In the genomic region with DNA sequence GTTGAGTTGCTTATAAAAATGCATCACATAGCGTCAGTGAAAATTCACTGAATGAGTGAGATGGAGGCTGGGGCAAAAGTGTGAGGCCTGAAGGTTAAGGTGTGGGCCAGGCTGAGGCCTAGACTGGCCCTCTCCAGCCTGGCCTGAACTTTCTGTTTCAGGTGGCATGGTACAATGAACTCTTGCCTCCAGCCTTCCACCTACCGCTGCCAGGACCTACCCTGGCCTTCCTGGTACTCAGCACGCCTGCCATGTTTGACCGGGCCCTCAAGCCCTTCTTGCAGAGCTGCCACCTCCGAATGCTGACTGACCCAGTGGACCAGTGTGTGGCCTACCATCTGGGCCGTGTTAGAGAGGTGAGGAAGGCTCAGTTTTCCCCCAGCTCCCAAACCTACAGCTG, we compare ENCODE assay signal across 26 cellular contexts. TPM values are rescaled to one million over a fixed set of nuclear protein-coding genes. Genes with fewer than 3 reads are reported as not detected.
A peak's percentile ranks its signal among the peaks of the same experiment; 100 is the strongest.
DNase-seq lines count a peak whose midpoint lies in the region; ATAC-seq, FAIRE-seq and TF ChIP-seq lines count a peak whose summit lies in the region.
"Had no signal": no experiment of that assay in that cellular context is flagged by ENCODE, and none has a peak within 500 bp of the region (broad histone marks: within the 10 kb centered on the region; RNA-seq: fewer than 3 reads in every experiment).

No MANE protein-coding gene starts in this region.

- 89% methylated on average over 5 of the region's 6 CpGs for WGBS in HepG2 (ENCODE audit: low lambda C conversion rate)

- H3K9me3 ChIP-seq in T-helper 17 cell (ENCODE audit: control insufficient read depth, low read length, poor library complexity, severe bottlenecking): no peaks in the 10 kb centered on the region
- H3K9me3 ChIP-seq in HepG2 (ENCODE audit: low read length): no peaks in the 10 kb centered on the region
- H3K9me3 ChIP-seq: gastrocnemius medialis, Peyer's patch had no signal

- no peak overlapping the region for H3K4me3 Mint-ChIP-seq in activated CD8-positive, alpha-beta T cell treated with anti-CD3 and anti-CD28 coated beads for 36 hours
- no peak overlapping the region for H3K4me3 Mint-ChIP-seq in activated CD8-positive, alpha-beta T cell treated with anti-CD3 and anti-CD28 coated beads, Interleukin-2, amount 10 ng/mL, durations not matched to agents 7 days and 5 days
- H3K4me3 Mint-ChIP-seq in T-helper 17 cell: no peak overlapping the region
- H3K4me3 Mint-ChIP-seq: CD8-positive, alpha-beta T cell; IgD-negative memory B cell; naive B cell; T-cell had no signal

- DNase-seq in activated CD8-positive, alpha-beta T cell treated with anti-CD3 and anti-CD28 coated beads for 36 hours: no peak
- no peak for DNase-seq in activated CD8-positive, alpha-beta T cell treated with anti-CD3 and anti-CD28 coated beads, Interleukin-2, amount 10 ng/mL, durations not matched to agents 7 days and 5 days
- DNase-seq in T-helper 17 cell (no peak), HepG2 (ENCODE audit: low spot score) (no peak), substantia nigra (lab: John Stamatoyannopoulos, UW) (no peak), NCI-H446 (lab: John Stamatoyannopoulos, UW) (no peak), NCI-H226 (no peak)
- DNase-seq: activated CD4-positive, alpha-beta T cell treated with anti-CD3 and anti-CD28 coated beads for 1 hour; activated effector memory CD4-positive, alpha-beta T cell treated with anti-CD3 and anti-CD28 coated beads, Interleukin-2, amount 50 U/mL, for 16 hours; AML-193; CD8-positive, alpha-beta T cell; central memory CD4-positive, alpha-beta T cell; DMS153; gastrocnemius medialis; hypothalamus; left ventricle myocardium superior; naive B cell; NCI-H1092 treated with DMSO at 0.1 percent for 48 hours; NCI-H1930; NCI-H526 treated with DMSO at 0.1 percent for 48 hours; Peyer's patch; T-cell had no signal

- CTCF ChIA-PET in activated CD8-positive, alpha-beta T cell treated with anti-CD3 and anti-CD28 coated beads for 36 hours (lab: Charles Lee): interaction anchor here (1.0 to 3.4 kb wide), 3 partner anchors 14 to 74 kb away, joined by 3 to 10 read pairs (median 4); no protein-coding TSS in a partner anchor
- CTCF ChIA-PET in activated CD8-positive, alpha-beta T cell treated with anti-CD3 and anti-CD28 coated beads, Interleukin-2, amount 10 ng/mL, durations not matched to agents 7 days and 5 days (lab: Charles Lee): interaction anchor here (2.1 kb wide), 1 partner anchor 14 kb away, joined by 7 read pairs; no protein-coding TSS in a partner anchor
- CTCF ChIA-PET in HepG2 (lab: Yijun Ruan, JAX; ENCODE audit: low intra/inter-chr PET ratio, low total read pairs): no interaction called here

- peaks cover 2% of the 10 kb centered on the region for H3K4me1 Mint-ChIP-seq in activated CD8-positive, alpha-beta T cell treated with anti-CD3 and anti-CD28 coated beads for 36 hours (ENCODE audit: low read depth)
- H3K4me1 Mint-ChIP-seq in activated CD8-positive, alpha-beta T cell treated with anti-CD3 and anti-CD28 coated beads, Interleukin-2, amount 10 ng/mL, durations not matched to agents 7 days and 5 days (ENCODE audit: low read depth): no peaks in the 10 kb centered on the region
- peaks cover 4% of the 10 kb centered on the region for H3K4me1 Mint-ChIP-seq in T-helper 17 cell

- no peak for FAIRE-seq in HepG2 (lab: Jason Lieb, UNC)
- FAIRE-seq: TTC549 had no signal

- H3K27ac Mint-ChIP-seq in activated CD8-positive, alpha-beta T cell treated with anti-CD3 and anti-CD28 coated beads for 36 hours: peak overlapping the region; percentile 6
- H3K27ac Mint-ChIP-seq in activated CD8-positive, alpha-beta T cell treated with anti-CD3 and anti-CD28 coated beads, Interleukin-2, amount 10 ng/mL, durations not matched to agents 7 days and 5 days: no peak overlapping the region
- peak overlapping the region; percentile 90 for H3K27ac Mint-ChIP-seq in T-helper 17 cell
- H3K27ac Mint-ChIP-seq: CD8-positive, alpha-beta T cell; IgD-negative memory B cell had no signal

- no peaks in the 10 kb centered on the region for H3K27me3 Mint-ChIP-seq in activated CD8-positive, alpha-beta T cell treated with anti-CD3 and anti-CD28 coated beads for 36 hours
- H3K27me3 Mint-ChIP-seq in activated CD8-positive, alpha-beta T cell treated with anti-CD3 and anti-CD28 coated beads, Interleukin-2, amount 10 ng/mL, durations not matched to agents 7 days and 5 days (ENCODE audit: low read depth): no peaks in the 10 kb centered on the region
- no peaks in the 10 kb centered on the region for H3K27me3 Mint-ChIP-seq in T-helper 17 cell
- H3K27me3 Mint-ChIP-seq: IgD-negative memory B cell, naive B cell, T-cell had no signal

- peaks cover 18% of the 10 kb centered on the region for H3K79me2 ChIP-seq in HepG2 (ENCODE audit: insufficient read depth, low read length)

- BruUV-seq in HepG2 (replicated peaks; lab: Mats Ljungman, UMichigan): no TSS peak

- peaks cover 19 to 33% of the 10 kb centered on the region in 2 experiments for H3K36me3 ChIP-seq in HepG2 (replicated peaks in 1 of 2; ENCODE audit: control insufficient read depth in 1 of 2, insufficient read depth in 2 of 2, low read length in 2 of 2)

- no peak overlapping the region for H3K9ac ChIP-seq in HepG2 (ENCODE audit: insufficient read depth, low read depth, low read length)

- no peaks in the 10 kb centered on the region for H3K27me3 ChIP-seq in HepG2 (ENCODE audit: control insufficient read depth in 1 of 2, insufficient read depth in 2 of 2, low read length in 2 of 2)
- H3K27me3 ChIP-seq: gastrocnemius medialis, Peyer's patch had no signal

- H2AFZ ChIP-seq in HepG2 (ENCODE audit: low read length): no peak overlapping the region

- peaks cover 12% of the 10 kb centered on the region for H4K20me1 ChIP-seq in HepG2 (ENCODE audit: insufficient read depth, low read length)

- no peak for TF ChIP-seq CTCF in activated CD8-positive, alpha-beta T cell treated with anti-CD3 and anti-CD28 coated beads for 36 hours (IDR thresholded peaks at IDR 0.05)
- no peak for TF ChIP-seq CTCF in HepG2 (CRISPR knock-in tag; IDR thresholded peaks at IDR 0.05)

- TF ChIP-seq POLR2A in HepG2 (IDR thresholded peaks at IDR 0.05; ENCODE audit: insufficient read depth in 1 of 2, low read depth in 2 of 2, low read length in 2 of 2): no peak; a peak in 1 of 4 replicates

- H3K4me2 ChIP-seq in HepG2 (ENCODE audit: low read depth, low read length): no peak overlapping the region

- no peak overlapping the region for H3K4me3 ChIP-seq in HepG2 (replicated peaks in 1 of 3; ENCODE audit: insufficient read depth in 1 of 3, low read depth in 2 of 3, low read length in 3 of 3)
- H3K4me3 ChIP-seq: gastrocnemius medialis, Peyer's patch, skin epidermis had no signal

- in situ Hi-C loops in HepG2 (cut with HindIII; ENCODE audit: extremely low pct_ligation_motif_present, low pct_unique_long_range_greater_than_20kb): no loop called here

- no peak for TF ChIP-seq EP300 in HepG2 (IDR thresholded peaks at IDR 0.05; ENCODE audit: low read depth in 2 of 2, low read length in 2 of 2)
- TF ChIP-seq EP300 in HepG2 (CRISPR knock-in tag; IDR thresholded peaks at IDR 0.05; ENCODE audit: borderline replicate concordance): no peak

- intact Hi-C loops in activated CD8-positive, alpha-beta T cell treated with anti-CD3 and anti-CD28 coated beads for 36 hours (cut with micrococcal nuclease): no loop called here
- intact Hi-C loops in HepG2 (cut with micrococcal nuclease; ENCODE audit: unreplicated experiment): no loop called here

- H3K36me3 Mint-ChIP-seq in activated CD8-positive, alpha-beta T cell treated with anti-CD3 and anti-CD28 coated beads for 36 hours (ENCODE audit: low read depth): peaks cover 27% of the 10 kb centered on the region
- peaks cover 40% of the 10 kb centered on the region for H3K36me3 Mint-ChIP-seq in activated CD8-positive, alpha-beta T cell treated with anti-CD3 and anti-CD28 coated beads, Interleukin-2, amount 10 ng/mL, durations not matched to agents 7 days and 5 days (ENCODE audit: low read depth)
- H3K36me3 Mint-ChIP-seq in T-helper 17 cell (ENCODE audit: low read depth): peaks cover 5% of the 10 kb centered on the region

- no peak for TF ChIP-seq RAD21 in HepG2 (CRISPR knock-in tag; IDR thresholded peaks at IDR 0.05)

- no peak for ATAC-seq in activated CD8-positive, alpha-beta T cell treated with anti-CD3 and anti-CD28 coated beads for 36 hours
- ATAC-seq in activated CD8-positive, alpha-beta T cell treated with anti-CD3 and anti-CD28 coated beads, Interleukin-2, amount 10 ng/mL, durations not matched to agents 7 days and 5 days: no peak
- ATAC-seq in T-helper 17 cell (no peak), HepG2 (peak; percentile 12), HG02870 (IDR thresholded peaks at IDR 0.05; ENCODE audit: unreplicated experiment) (no peak)
- ATAC-seq: CD8-positive, alpha-beta T cell; gastrocnemius medialis; T-cell had no signal

- H3K27ac ChIP-seq in HepG2 (ENCODE audit: extremely low read length, insufficient read depth, low read length) (peak overlapping the region; percentile 56), substantia nigra (ENCODE audit: low read depth, low read length, poor library complexity, severe bottlenecking) (peak overlapping the region; percentile 16)
- H3K27ac ChIP-seq: Peyer's patch had no signal

- H3K9me3 Mint-ChIP-seq in activated CD8-positive, alpha-beta T cell treated with anti-CD3 and anti-CD28 coated beads for 36 hours: no peaks in the 10 kb centered on the region
- no peaks in the 10 kb centered on the region for H3K9me3 Mint-ChIP-seq in activated CD8-positive, alpha-beta T cell treated with anti-CD3 and anti-CD28 coated beads, Interleukin-2, amount 10 ng/mL, durations not matched to agents 7 days and 5 days (ENCODE audit: insufficient read depth)
- H3K9me3 Mint-ChIP-seq: CD8-positive, alpha-beta T cell; IgD-negative memory B cell; naive B cell; T-cell had no signal

- POLR2A ChIA-PET in activated CD8-positive, alpha-beta T cell treated with anti-CD3 and anti-CD28 coated beads for 36 hours (lab: Charles Lee): interaction anchor here (0.8 to 7.9 kb wide), 4 partner anchors 10 to 60 kb away, joined by 3 to 63 read pairs (median 5); a partner anchor contains a TSS
- POLR2A ChIA-PET in activated CD8-positive, alpha-beta T cell treated with anti-CD3 and anti-CD28 coated beads, Interleukin-2, amount 10 ng/mL, durations not matched to agents 7 days and 5 days (lab: Charles Lee): interaction anchor here (0.5 to 1.2 kb wide), 2 partner anchors 12 to 181 kb away, joined by 3 to 6 read pairs; no protein-coding TSS in a partner anchor
- POLR2A ChIA-PET in HepG2 (lab: Yijun Ruan, JAX): interaction anchor here (1.4 to 8.0 kb wide), 6 partner anchors 8 to 77 kb away, joined by 10 to 110 read pairs (median 14); a partner anchor contains a TSS

- peaks cover 51% of the 10 kb centered on the region for H3K4me1 ChIP-seq in HepG2 (ENCODE audit: insufficient read depth, low read length)
- H3K4me1 ChIP-seq: Peyer's patch had no signal

RNA-seq across cellular contexts. Expression of a gene that starts 7.1 kb away (rescaled TPM):
- total RNA-seq in activated CD8-positive, alpha-beta T cell treated with anti-CD3 and anti-CD28 coated beads for 36 hours: 1 to 10 TPM; 8.4 to 10.0 TPM
- 1 to 10 TPM; 6.7 to 8.7 TPM for total RNA-seq in activated CD8-positive, alpha-beta T cell treated with anti-CD3 and anti-CD28 coated beads, Interleukin-2, amount 10 ng/mL, durations not matched to agents 7 days and 5 days
- total RNA-seq in T-helper 17 cell (1 to 10 TPM in 1 of 2 donors, under 1 TPM in 1; 0.68 to 2.2 TPM), HepG2 (2016; rRNA removed; fragmentation: Illumina TruSeq; extraction: Trizol) (10.3 and 13.4 TPM in 2 replicates)
- total RNA-seq in HepG2 (2016; cell fraction: cytosol; rRNA removed; fragmentation: Illumina TruSeq; extraction: Trizol; ENCODE audit: low read depth): 1.7 and 1.8 TPM in 2 replicates
- total RNA-seq in HepG2 (2016; cell fraction: insoluble cytoplasmic fraction; rRNA removed; fragmentation: Illumina TruSeq; extraction: Trizol): 9.5 and 12.8 TPM in 2 replicates
- total RNA-seq in HepG2 (2016; cell fraction: membrane; rRNA removed; fragmentation: Illumina TruSeq; extraction: Trizol): 6.3 and 6.7 TPM in 2 replicates
- 4.7 and 6.2 TPM in 2 replicates for total RNA-seq in HepG2 (2016; cell fraction: nucleus; rRNA removed; fragmentation: Illumina TruSeq; extraction: Trizol)
- 11.6 and 12.9 TPM in 2 replicates for polyA plus RNA-seq in HepG2 (2011; rRNA removed)
- polyA plus RNA-seq in HepG2 (2011; cell fraction: cytosol; rRNA removed): 10.0 and 13.8 TPM in 2 replicates
- 6.5 and 7.9 TPM in 2 replicates for polyA plus RNA-seq in HepG2 (2011; cell fraction: nucleus; rRNA removed)
- 5.7 and 8.2 TPM in 2 replicates for polyA plus RNA-seq in HepG2 (2012)
- 2.7 and 4.1 TPM in 2 replicates for polyA plus RNA-seq in HepG2 (2016; cell fraction: cytosol; fragmentation: Illumina TruSeq; extraction: Trizol; ENCODE audit: low read depth)
- polyA plus RNA-seq in HepG2 (2016; cell fraction: insoluble cytoplasmic fraction; fragmentation: Illumina TruSeq; extraction: Trizol; ENCODE audit: low read depth): 16.0 and 18.0 TPM in 2 replicates
- 9.0 and 9.8 TPM in 2 replicates for polyA plus RNA-seq in HepG2 (2016; cell fraction: membrane; fragmentation: Illumina TruSeq; extraction: Trizol; ENCODE audit: low read depth)
- polyA plus RNA-seq in HepG2 (2016; cell fraction: nucleus; fragmentation: Illumina TruSeq; extraction: Trizol; ENCODE audit: insufficient read depth, low read depth): 7.7 and 8.8 TPM in 2 replicates
- polyA minus RNA-seq in HepG2 (2011; rRNA and poly(A)+ RNA removed; ENCODE audit: low replicate concordance): 44.1 and 56.1 TPM in 2 replicates
- polyA minus RNA-seq in HepG2 (2011; cell fraction: cytosol; rRNA and poly(A)+ RNA removed): 11.0 and 11.6 TPM in 2 replicates
- polyA minus RNA-seq in HepG2 (2011; cell fraction: nucleus; rRNA and poly(A)+ RNA removed): 7.9 and 9.4 TPM in 2 replicates

RNA-seq across cellular contexts. Expression of a gene that starts 7.3 kb away (rescaled TPM):
- 1 to 10 TPM; 5.6 to 7.1 TPM for total RNA-seq in activated CD8-positive, alpha-beta T cell treated with anti-CD3 and anti-CD28 coated beads for 36 hours
- total RNA-seq in activated CD8-positive, alpha-beta T cell treated with anti-CD3 and anti-CD28 coated beads, Interleukin-2, amount 10 ng/mL, durations not matched to agents 7 days and 5 days: 1 to 10 TPM; 7.9 to 9.4 TPM
- total RNA-seq in T-helper 17 cell (under 1 TPM; 0.63 to 0.99 TPM), HepG2 (2016; rRNA removed; fragmentation: Illumina TruSeq; extraction: Trizol) (4.4 and 5.2 TPM in 2 replicates)
- 1.7 and 2.0 TPM in 2 replicates for total RNA-seq in HepG2 (2016; cell fraction: cytosol; rRNA removed; fragmentation: Illumina TruSeq; extraction: Trizol; ENCODE audit: low read depth)
- total RNA-seq in HepG2 (2016; cell fraction: insoluble cytoplasmic fraction; rRNA removed; fragmentation: Illumina TruSeq; extraction: Trizol): 3.6 and 5.0 TPM in 2 replicates
- total RNA-seq in HepG2 (2016; cell fraction: membrane; rRNA removed; fragmentation: Illumina TruSeq; extraction: Trizol): 4.4 and 4.6 TPM in 2 replicates
- total RNA-seq in HepG2 (2016; cell fraction: nucleus; rRNA removed; fragmentation: Illumina TruSeq; extraction: Trizol): 3.7 and 7.2 TPM in 2 replicates
- 8.3 and 8.4 TPM in 2 replicates for polyA plus RNA-seq in HepG2 (2011; rRNA removed)
- polyA plus RNA-seq in HepG2 (2011; cell fraction: cytosol; rRNA removed): 7.4 and 7.9 TPM in 2 replicates
- 9.2 and 10.0 TPM in 2 replicates for polyA plus RNA-seq in HepG2 (2011; cell fraction: nucleus; rRNA removed)
- 3.7 and 3.9 TPM in 2 replicates for polyA plus RNA-seq in HepG2 (2012)
- polyA plus RNA-seq in HepG2 (2016; cell fraction: cytosol; fragmentation: Illumina TruSeq; extraction: Trizol; ENCODE audit: low read depth): 1.1 and 2.1 TPM in 2 replicates
- polyA plus RNA-seq in HepG2 (2016; cell fraction: insoluble cytoplasmic fraction; fragmentation: Illumina TruSeq; extraction: Trizol; ENCODE audit: low read depth): 4.7 and 5.7 TPM in 2 replicates
- polyA plus RNA-seq in HepG2 (2016; cell fraction: membrane; fragmentation: Illumina TruSeq; extraction: Trizol; ENCODE audit: low read depth): 3.4 and 4.3 TPM in 2 replicates
- polyA plus RNA-seq in HepG2 (2016; cell fraction: nucleus; fragmentation: Illumina TruSeq; extraction: Trizol; ENCODE audit: insufficient read depth, low read depth): 12.7 and 14.5 TPM in 2 replicates
- polyA minus RNA-seq in HepG2 (2011; rRNA and poly(A)+ RNA removed; ENCODE audit: low replicate concordance): 8.9 and 15.8 TPM in 2 replicates
- 2.3 and 3.3 TPM in 2 replicates for polyA minus RNA-seq in HepG2 (2011; cell fraction: cytosol; rRNA and poly(A)+ RNA removed)
- polyA minus RNA-seq in HepG2 (2011; cell fraction: nucleus; rRNA and poly(A)+ RNA removed): 5.3 and 5.6 TPM in 2 replicates

RNA-seq across cellular contexts. Expression of a gene that starts 14.5 kb away (rescaled TPM):
- total RNA-seq in activated CD8-positive, alpha-beta T cell treated with anti-CD3 and anti-CD28 coated beads for 36 hours: 100 to 1,000 TPM; 547 to 553 TPM
- 100 to 1,000 TPM; 250 to 251 TPM for total RNA-seq in activated CD8-positive, alpha-beta T cell treated with anti-CD3 and anti-CD28 coated beads, Interleukin-2, amount 10 ng/mL, durations not matched to agents 7 days and 5 days
- 10 to 100 TPM; 55.0 to 69.2 TPM for total RNA-seq in T-helper 17 cell
- total RNA-seq in HepG2 (2016; rRNA removed; fragmentation: Illumina TruSeq; extraction: Trizol): 1,898 and 2,651 TPM in 2 replicates
- total RNA-seq in HepG2 (2016; cell fraction: cytosol; rRNA removed; fragmentation: Illumina TruSeq; extraction: Trizol; ENCODE audit: low read depth): 648 and 690 TPM in 2 replicates
- 1,942 and 2,764 TPM in 2 replicates for total RNA-seq in HepG2 (2016; cell fraction: insoluble cytoplasmic fraction; rRNA removed; fragmentation: Illumina TruSeq; extraction: Trizol)
- 688 and 689 TPM in 2 replicates for total RNA-seq in HepG2 (2016; cell fraction: membrane; rRNA removed; fragmentation: Illumina TruSeq; extraction: Trizol)
- total RNA-seq in HepG2 (2016; cell fraction: nucleus; rRNA removed; fragmentation: Illumina TruSeq; extraction: Trizol): 599 and 644 TPM in 2 replicates
- polyA plus RNA-seq in HepG2 (2011; rRNA removed): 550 and 761 TPM in 2 replicates
- polyA plus RNA-seq in HepG2 (2011; cell fraction: cytosol; rRNA removed): 477 and 587 TPM in 2 replicates
- polyA plus RNA-seq in HepG2 (2011; cell fraction: nucleus; rRNA removed): 93.4 and 123 TPM in 2 replicates
- 725 and 786 TPM in 2 replicates for polyA plus RNA-seq in HepG2 (2012)
- polyA plus RNA-seq in HepG2 (2016; cell fraction: cytosol; fragmentation: Illumina TruSeq; extraction: Trizol; ENCODE audit: low read depth): 598 and 600 TPM in 2 replicates
- 2,458 and 2,666 TPM in 2 replicates for polyA plus RNA-seq in HepG2 (2016; cell fraction: insoluble cytoplasmic fraction; fragmentation: Illumina TruSeq; extraction: Trizol; ENCODE audit: low read depth)
- 496 and 500 TPM in 2 replicates for polyA plus RNA-seq in HepG2 (2016; cell fraction: membrane; fragmentation: Illumina TruSeq; extraction: Trizol; ENCODE audit: low read depth)
- 910 and 953 TPM in 2 replicates for polyA plus RNA-seq in HepG2 (2016; cell fraction: nucleus; fragmentation: Illumina TruSeq; extraction: Trizol; ENCODE audit: insufficient read depth, low read depth)
- polyA minus RNA-seq in HepG2 (2011; rRNA and poly(A)+ RNA removed; ENCODE audit: low replicate concordance): 219 and 566 TPM in 2 replicates
- polyA minus RNA-seq in HepG2 (2011; cell fraction: cytosol; rRNA and poly(A)+ RNA removed): 202 and 238 TPM in 2 replicates
- 82.1 and 96.2 TPM in 2 replicates for polyA minus RNA-seq in HepG2 (2011; cell fraction: nucleus; rRNA and poly(A)+ RNA removed)

RNA-seq across cellular contexts. Expression of a gene that starts 16.2 kb away (rescaled TPM):
- 1 to 10 TPM; 2.9 to 3.7 TPM for total RNA-seq in activated CD8-positive, alpha-beta T cell treated with anti-CD3 and anti-CD28 coated beads for 36 hours
- total RNA-seq in activated CD8-positive, alpha-beta T cell treated with anti-CD3 and anti-CD28 coated beads, Interleukin-2, amount 10 ng/mL, durations not matched to agents 7 days and 5 days: 1 to 10 TPM; 3.3 to 3.5 TPM
- total RNA-seq in T-helper 17 cell: 1 to 10 TPM; 4.9 to 6.5 TPM
- 5.5 and 6.9 TPM in 2 replicates for total RNA-seq in HepG2 (2016; rRNA removed; fragmentation: Illumina TruSeq; extraction: Trizol)
- total RNA-seq in HepG2 (2016; cell fraction: cytosol; rRNA removed; fragmentation: Illumina TruSeq; extraction: Trizol; ENCODE audit: low read depth): 2.9 and 3.4 TPM in 2 replicates
- total RNA-seq in HepG2 (2016; cell fraction: insoluble cytoplasmic fraction; rRNA removed; fragmentation: Illumina TruSeq; extraction: Trizol): 5.6 and 6.8 TPM in 2 replicates
- 8.7 and 9.4 TPM in 2 replicates for total RNA-seq in HepG2 (2016; cell fraction: membrane; rRNA removed; fragmentation: Illumina TruSeq; extraction: Trizol)
- total RNA-seq in HepG2 (2016; cell fraction: nucleus; rRNA removed; fragmentation: Illumina TruSeq; extraction: Trizol): 6.2 and 6.8 TPM in 2 replicates
- 8.8 and 9.6 TPM in 2 replicates for polyA plus RNA-seq in HepG2 (2011; rRNA removed)
- polyA plus RNA-seq in HepG2 (2011; cell fraction: cytosol; rRNA removed): 9.0 and 9.1 TPM in 2 replicates
- 10.2 TPM in 2 replicates for polyA plus RNA-seq in HepG2 (2011; cell fraction: nucleus; rRNA removed)
- 6.1 and 8.0 TPM in 2 replicates for polyA plus RNA-seq in HepG2 (2012)
- polyA plus RNA-seq in HepG2 (2016; cell fraction: cytosol; fragmentation: Illumina TruSeq; extraction: Trizol; ENCODE audit: low read depth): 2.3 and 2.9 TPM in 2 replicates
- 5.0 and 6.3 TPM in 2 replicates for polyA plus RNA-seq in HepG2 (2016; cell fraction: insoluble cytoplasmic fraction; fragmentation: Illumina TruSeq; extraction: Trizol; ENCODE audit: low read depth)
- 6.6 and 6.8 TPM in 2 replicates for polyA plus RNA-seq in HepG2 (2016; cell fraction: membrane; fragmentation: Illumina TruSeq; extraction: Trizol; ENCODE audit: low read depth)
- polyA plus RNA-seq in HepG2 (2016; cell fraction: nucleus; fragmentation: Illumina TruSeq; extraction: Trizol; ENCODE audit: insufficient read depth, low read depth): 8.1 and 8.7 TPM in 2 replicates
- 4.1 and 11.9 TPM in 2 replicates for polyA minus RNA-seq in HepG2 (2011; rRNA and poly(A)+ RNA removed; ENCODE audit: low replicate concordance)
- 4.9 and 5.6 TPM in 2 replicates for polyA minus RNA-seq in HepG2 (2011; cell fraction: cytosol; rRNA and poly(A)+ RNA removed)
- polyA minus RNA-seq in HepG2 (2011; cell fraction: nucleus; rRNA and poly(A)+ RNA removed): 7.0 and 7.3 TPM in 2 replicates

RNA-seq across cellular contexts. Expression of a gene that starts 43.4 kb away (rescaled TPM):
- total RNA-seq in activated CD8-positive, alpha-beta T cell treated with anti-CD3 and anti-CD28 coated beads for 36 hours: 100 to 1,000 TPM; 184 to 186 TPM
- total RNA-seq in activated CD8-positive, alpha-beta T cell treated with anti-CD3 and anti-CD28 coated beads, Interleukin-2, amount 10 ng/mL, durations not matched to agents 7 days and 5 days: 100 to 1,000 TPM; 150 to 152 TPM
- 10 to 100 TPM; 44.0 to 57.0 TPM for total RNA-seq in T-helper 17 cell
- total RNA-seq in HepG2 (2016; rRNA removed; fragmentation: Illumina TruSeq; extraction: Trizol): 217 and 233 TPM in 2 replicates
- 83.2 and 92.8 TPM in 2 replicates for total RNA-seq in HepG2 (2016; cell fraction: cytosol; rRNA removed; fragmentation: Illumina TruSeq; extraction: Trizol; ENCODE audit: low read depth)
- 217 and 238 TPM in 2 replicates for total RNA-seq in HepG2 (2016; cell fraction: insoluble cytoplasmic fraction; rRNA removed; fragmentation: Illumina TruSeq; extraction: Trizol)
- total RNA-seq in HepG2 (2016; cell fraction: membrane; rRNA removed; fragmentation: Illumina TruSeq; extraction: Trizol): 122 and 152 TPM in 2 replicates
- 126 and 130 TPM in 2 replicates for total RNA-seq in HepG2 (2016; cell fraction: nucleus; rRNA removed; fragmentation: Illumina TruSeq; extraction: Trizol)
- polyA plus RNA-seq in HepG2 (2011; rRNA removed): 181 and 188 TPM in 2 replicates
- polyA plus RNA-seq in HepG2 (2011; cell fraction: cytosol; rRNA removed): 171 and 206 TPM in 2 replicates
- polyA plus RNA-seq in HepG2 (2011; cell fraction: nucleus; rRNA removed): 120 and 146 TPM in 2 replicates
- 115 TPM in 2 replicates for polyA plus RNA-seq in HepG2 (2012)
- polyA plus RNA-seq in HepG2 (2016; cell fraction: cytosol; fragmentation: Illumina TruSeq; extraction: Trizol; ENCODE audit: low read depth): 68.5 and 93.5 TPM in 2 replicates
- polyA plus RNA-seq in HepG2 (2016; cell fraction: insoluble cytoplasmic fraction; fragmentation: Illumina TruSeq; extraction: Trizol; ENCODE audit: low read depth): 208 and 214 TPM in 2 replicates
- polyA plus RNA-seq in HepG2 (2016; cell fraction: membrane; fragmentation: Illumina TruSeq; extraction: Trizol; ENCODE audit: low read depth): 89.6 and 126 TPM in 2 replicates
- polyA plus RNA-seq in HepG2 (2016; cell fraction: nucleus; fragmentation: Illumina TruSeq; extraction: Trizol; ENCODE audit: insufficient read depth, low read depth): 233 and 234 TPM in 2 replicates
- 185 and 208 TPM in 2 replicates for polyA minus RNA-seq in HepG2 (2011; rRNA and poly(A)+ RNA removed; ENCODE audit: low replicate concordance)
- 70.5 and 79.0 TPM in 2 replicates for polyA minus RNA-seq in HepG2 (2011; cell fraction: cytosol; rRNA and poly(A)+ RNA removed)
- 93.6 and 111 TPM in 2 replicates for polyA minus RNA-seq in HepG2 (2011; cell fraction: nucleus; rRNA and poly(A)+ RNA removed)
